ENCODE assay signal across 10 cellular contexts in the genomic region with DNA sequence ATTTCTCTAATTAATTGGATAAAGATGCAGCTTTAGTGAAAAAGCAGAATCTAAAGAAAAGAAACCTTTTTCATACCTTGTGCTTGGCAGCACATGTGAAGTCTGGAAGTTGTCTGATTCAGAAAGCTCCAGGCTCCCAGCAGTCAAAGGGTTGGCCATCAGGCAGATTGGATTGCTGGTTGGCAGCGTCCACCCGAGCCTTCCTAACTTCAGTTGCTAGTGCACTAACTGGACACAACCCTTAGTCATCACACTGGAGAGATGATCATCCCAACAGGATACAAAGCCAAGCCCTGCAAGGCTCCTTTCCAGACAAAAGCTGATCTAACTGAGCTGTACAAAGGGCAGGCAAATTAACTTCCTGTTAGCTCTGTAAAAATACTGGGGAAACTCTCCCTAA.
A peak's percentile ranks its signal among the peaks of the same experiment; 100 is the strongest.
DNase-seq lines count a peak whose midpoint lies in the region; ATAC-seq, FAIRE-seq and TF ChIP-seq lines count a peak whose summit lies in the region.
"Had no signal": no experiment of that assay in that cellular context is flagged by ENCODE, and none has a peak within 500 bp of the region (broad histone marks: within the 10 kb centered on the region; RNA-seq: fewer than 3 reads in every experiment).

No MANE protein-coding gene starts in this region.

- H3K27ac ChIP-seq in heart right ventricle: peak overlapping the region in 7 of 10 donors; percentile 7 to 64 (median 47)

- 9 to 11% methylated on average over 2 of the region's 2 CpGs for WGBS in heart right ventricle, 2 donors

- H3K9me3 ChIP-seq in heart right ventricle (no peaks in the 10 kb centered on the region), HAP-1 (no peaks in the 10 kb centered on the region)

- H3K4me1 ChIP-seq in heart right ventricle (peaks cover 6 to 78% (median 42%) of the 10 kb centered on the region in 9 donors), HAP-1 (no peaks in the 10 kb centered on the region)

- H3K36me3 ChIP-seq in heart right ventricle (no peaks in the 10 kb centered on the region), HAP-1 (replicated peaks) (no peaks in the 10 kb centered on the region)

- DNase-seq in GM04503 (ENCODE audit: low read depth): peak; percentile 92
- peak; percentile 81 for DNase-seq in astrocyte of the cerebellum (ENCODE audit: low read depth)
- peak; percentile 40 to 46 for DNase-seq in heart right ventricle
- DNase-seq in skeletal muscle cell (ENCODE audit: low read depth): peak; percentile 88
- DNase-seq in activated CD8-positive, alpha-beta memory T cell treated with anti-CD3 and anti-CD28 coated beads for 24 hours: no peak
- no peak for DNase-seq in D721Med (ENCODE audit: insufficient read length, low spot score)
- no peak for DNase-seq in pons (ENCODE audit: low spot score)
- no peak for DNase-seq in HAP-1 (ENCODE audit: low spot score in 2 of 2)
- DNase-seq: activated effector memory CD4-positive, alpha-beta T cell treated with Interleukin-2 at 50 U/mL for 16 hours had no signal

- intact Hi-C loops in heart right ventricle (cut with DNase I): loop anchor here in 1 of 10 donors (5.0 kb wide), 1 partner anchor 41 kb away; no protein-coding TSS in a partner anchor

- no peak for FAIRE-seq in D721Med (lab: Jason Lieb, UNC)
- FAIRE-seq: keratinocyte had no signal

- H3K27me3 ChIP-seq in heart right ventricle: no peaks in the 10 kb centered on the region
- no peaks in the 10 kb centered on the region for H3K27me3 ChIP-seq in HAP-1 (ENCODE audit: low read depth)

- no peak overlapping the region for H3K4me3 ChIP-seq in astrocyte of the cerebellum (ENCODE audit: low read depth, low read length)
- no peak overlapping the region for H3K4me3 ChIP-seq in heart right ventricle
- no peak overlapping the region for H3K4me3 ChIP-seq in skeletal muscle cell (ENCODE audit: low read depth, low read length)
- H3K4me3 ChIP-seq in HAP-1: no peak overlapping the region

- no peak for TF ChIP-seq CTCF in astrocyte of the cerebellum (IDR thresholded peaks at IDR 0.05; ENCODE audit: low read depth, low read length, missing control alignments)
- TF ChIP-seq CTCF in heart right ventricle (IDR thresholded peaks at IDR 0.05): no peak
- TF ChIP-seq CTCF in D721Med (IDR thresholded peaks at IDR 0.05; ENCODE audit: insufficient read depth, missing control alignments): no peak

- in situ Hi-C loops in astrocyte of the cerebellum (cut with HindIII; ENCODE audit: low sequenced_read_pairs) (no loop called here), HAP-1 (cut with MboI; ENCODE audit: low sequenced_read_pairs) (no loop called here)

- ATAC-seq in heart right ventricle: peak; percentile 62 to 82 (median 72)

Comparison
In these comparisons a context has a peak if more than half of its experiments do, and no peak if none do; other contexts are left out.
1. DNase-seq: peak in GM04503 (single experiment), astrocyte of the cerebellum (single experiment), heart right ventricle (2 of 2) and skeletal muscle cell (single experiment); none in activated CD8-positive, alpha-beta memory T cell treated with anti-CD3 and anti-CD28 coated beads for 24 hours (single experiment), D721Med (single experiment), pons (single experiment) and HAP-1 (0 of 2).